Comparison of ENCODE assay signal across 8 cellular contexts in genomic region chr2:120694034-120694433, GRCh38. TPM values are rescaled to one million over a fixed set of nuclear protein-coding genes. Genes with fewer than 3 reads are reported as not detected.
"Had no signal": no experiment of that assay in that cellular context is flagged by ENCODE, and none has a peak within 500 bp of the region (broad histone marks: within the 10 kb centered on the region; RNA-seq: fewer than 3 reads in every experiment).

No MANE protein-coding gene starts in this region.

- H3K36me3 Mint-ChIP-seq: IgD-negative memory B cell had no signal

- H3K9me3 Mint-ChIP-seq: GM23338, HFFc6 had no signal

- H3K4me3 Mint-ChIP-seq: GM23338, HFFc6, IgD-negative memory B cell had no signal

- H3K9me3 ChIP-seq: HAP-1 had no signal

- H3K36me3 ChIP-seq: HAP-1 had no signal

- H3K27ac Mint-ChIP-seq: GM23338, HFFc6, IgD-negative memory B cell had no signal

- ATAC-seq: GM23338, HCT116 had no signal

- H3K27ac ChIP-seq: HL-60 had no signal

- DNase-seq: H7, HFFc6, KG1 had no signal

- H3K4me1 ChIP-seq: HAP-1 had no signal

- H3K4me3 ChIP-seq: GM23338, HAP-1 had no signal

- H3K4me2 ChIP-seq: GM23338 had no signal

- H2AFZ ChIP-seq: GM23338 had no signal

RNA-seq across cellular contexts. Expression of gene GLI2, which starts 41.6 kb away (rescaled TPM):
- polyA plus RNA-seq: IgD-negative memory B cell had no signal
